Comparison of ENCODE assay signal across 22 cellular contexts in genomic region chr2:119315241-119315925, GRCh38. TPM values are rescaled to one million over a fixed set of nuclear protein-coding genes. Genes with fewer than 3 reads are reported as not detected.
DNase-seq lines count a peak whose midpoint lies in the region; ATAC-seq and TF ChIP-seq lines count a peak whose summit lies in the region.
"Had no signal": no experiment of that assay in that cellular context is flagged by ENCODE, and none has a peak within 500 bp of the region (broad histone marks: within the 10 kb centered on the region; RNA-seq: fewer than 3 reads in every experiment).

No MANE protein-coding gene starts in this region.

- no peaks in the 10 kb centered on the region for H3K79me2 ChIP-seq in osteoblast (ENCODE audit: insufficient read depth, low read length)

- DNase-seq in MV-4-11 (lab: John Stamatoyannopoulos, UW) = peak; percentile 17
- DNase-seq in osteoblast (ENCODE audit: insufficient read length, low spot score, missing footprints) = no peak
- no peak for DNase-seq in stimulated activated CD4-positive, alpha-beta T cell treated with anti-CD3 and anti-CD28 coated beads, Interleukin-4, amount 100 ng/mL, for 24 hours
- no peak for DNase-seq in erythroblast (lab: John Stamatoyannopoulos, UW)
- DNase-seq in SKM-1 treated with dmso at 0.1 percent for 144 hours (lab: John Stamatoyannopoulos, UW; ENCODE audit: unreplicated experiment) = no peak
- no peak for DNase-seq in HuH-7 (ENCODE audit: low spot score)
- DNase-seq: ACHN; activated CD4-positive, alpha-beta T cell treated with anti-CD3 and anti-CD28 coated beads, Interleukin-2, amount 50 U/mL, for 48 hours; activated naive CD4-positive, alpha-beta T cell treated with Interleukin-2 at 50 U/mL for 16 hours; activated T-cell treated with anti-CD3 and anti-CD28 coated beads for 4 hours; anterior cingulate cortex; MG63; NCI-H187 treated with DMSO at 0.1 percent for 48 hours; NCI-H345; NK-92 treated with Interleukin-12 subunit alpha and Interleukin-12 subunit beta, amount 100 ng/mL, for 24 hours; posterior cingulate gyrus; stimulated activated CD4-positive, alpha-beta T cell treated with anti-CD3 and anti-CD28 coated beads, Interleukin-12 subunit alpha, Interleukin-12 subunit beta, amount 100 ng/mL, for 4 hours; upper lobe of right lung; WERI-Rb-1 had no signal

- no peaks in the 10 kb centered on the region for H3K36me3 ChIP-seq in osteoblast (ENCODE audit: insufficient read depth, low read length)
- H3K36me3 ChIP-seq: MG63, upper lobe of right lung, WERI-Rb-1 had no signal

- TF ChIP-seq POLR2A in erythroblast (IDR thresholded peaks at IDR 0.05; ENCODE audit: low read length) = no peak

- H3K4me3 ChIP-seq in osteoblast (ENCODE audit: insufficient read depth, low read length) = peak overlapping the region; percentile 20
- H3K4me3 ChIP-seq: MG63, upper lobe of right lung had no signal

- TF ChIP-seq CTCF in 22Rv1 (IDR thresholded peaks at IDR 0.05) (no peak), osteoblast (IDR thresholded peaks at IDR 0.05; ENCODE audit: extremely low read depth, low read depth, low read length) (no peak)

- H2AFZ ChIP-seq in osteoblast (ENCODE audit: low read length) = peak overlapping the region; percentile 54

- no peaks in the 10 kb centered on the region for H3K9me3 ChIP-seq in osteoblast (ENCODE audit: low read depth, low read length)
- H3K9me3 ChIP-seq: MG63, upper lobe of right lung had no signal

- peak overlapping the region; percentile 59 for H3K4me2 ChIP-seq in osteoblast (ENCODE audit: insufficient read depth, low read length)

- H4K20me1 ChIP-seq in osteoblast (ENCODE audit: insufficient read depth, low read length) = no peaks in the 10 kb centered on the region

- H3K27me3 ChIP-seq in osteoblast (ENCODE audit: insufficient read depth, low read length) = no peaks in the 10 kb centered on the region
- H3K27me3 ChIP-seq: MG63, upper lobe of right lung had no signal

- H3K27ac ChIP-seq in 22Rv1 (peak overlapping the region; percentile 64), osteoblast (ENCODE audit: low read depth, low read length) (no peak overlapping the region)
- H3K27ac ChIP-seq: upper lobe of right lung, WERI-Rb-1 had no signal

- ATAC-seq in esophagus mucosa = peak; percentile 77
- ATAC-seq: stimulated activated memory B cell treated with anti-CD40 and anti-IgM and Interleukin-4, amounts not matched to agents 10 μg/mL and 1 μg/mL and 100 μg/mL, for 72 hours; upper lobe of right lung had no signal

- peaks cover 7% of the 10 kb centered on the region for H3K4me1 ChIP-seq in osteoblast (ENCODE audit: insufficient read depth, low read length)
- H3K4me1 ChIP-seq: upper lobe of right lung had no signal

RNA-seq across cellular contexts. Expression of gene C2orf76, which starts 51.3 kb away (rescaled TPM):
- total RNA-seq in esophagus mucosa = 8.0 TPM
- 6.5 and 10.3 TPM in 2 replicates for total RNA-seq in osteoblast

RNA-seq across cellular contexts. Expression of gene DBI, which starts 51.4 kb away (rescaled TPM):
- total RNA-seq in esophagus mucosa (337 TPM), osteoblast (65.1 and 77.2 TPM in 2 replicates)
